1 cellular context compared by ENCODE assay signal in genomic region chr7:101402081-101402779, GRCh38.
TF ChIP-seq lines count a peak whose summit lies in the region.

No MANE protein-coding gene starts in this region.

TF ChIP-seq in K562, 482 proteins besides CTCF, POLR2A, EP300 and RAD21:
- TF ChIP-seq, protein P1, sequence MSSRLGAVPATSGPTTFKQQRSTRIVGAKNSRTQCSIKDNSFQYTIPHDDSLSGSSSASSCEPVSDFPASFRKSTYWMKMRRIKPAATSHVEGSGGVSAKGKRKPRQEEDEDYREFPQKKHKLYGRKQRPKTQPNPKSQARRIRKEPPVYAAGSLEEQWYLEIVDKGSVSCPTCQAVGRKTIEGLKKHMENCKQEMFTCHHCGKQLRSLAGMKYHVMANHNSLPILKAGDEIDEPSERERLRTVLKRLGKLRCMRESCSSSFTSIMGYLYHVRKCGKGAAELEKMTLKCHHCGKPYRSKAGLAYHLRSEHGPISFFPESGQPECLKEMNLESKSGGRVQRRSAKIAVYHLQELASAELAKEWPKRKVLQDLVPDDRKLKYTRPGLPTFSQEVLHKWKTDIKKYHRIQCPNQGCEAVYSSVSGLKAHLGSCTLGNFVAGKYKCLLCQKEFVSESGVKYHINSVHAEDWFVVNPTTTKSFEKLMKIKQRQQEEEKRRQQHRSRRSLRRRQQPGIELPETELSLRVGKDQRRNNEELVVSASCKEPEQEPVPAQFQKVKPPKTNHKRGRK (tag; IDR thresholded peaks at IDR 0.05), result peak; percentile 78
- no peak for TF ChIP-seq ELF2 (CRISPR knock-in tag; IDR thresholded peaks at IDR 0.05)
